In the genomic region with DNA sequence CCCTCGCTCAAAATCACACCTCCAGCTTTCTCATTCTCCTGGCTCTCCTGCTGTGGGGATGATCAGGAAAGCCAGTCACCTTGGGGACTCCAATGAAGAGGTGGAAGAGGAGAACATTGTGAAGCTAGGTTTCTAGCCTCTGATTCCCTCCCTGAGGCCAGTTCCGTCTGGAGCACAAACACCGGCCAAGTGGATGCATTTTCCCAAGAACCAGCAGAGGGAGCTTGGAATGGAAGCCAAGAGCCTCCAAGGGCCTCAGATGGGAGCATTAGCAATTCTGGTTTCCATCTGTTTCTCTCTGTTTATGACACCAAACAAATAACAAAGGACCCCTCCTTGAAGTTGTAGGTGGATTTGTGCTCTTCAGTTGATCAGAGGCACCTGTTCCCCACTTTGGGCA, we compare ENCODE assay signal across 1 cellular context.
TF ChIP-seq lines count a peak whose summit lies in the region.

No MANE protein-coding gene starts in this region.

TF ChIP-seq in SK-N-SH treated with all-trans-retinoic acid at 6 μM for 48 hours, 23 proteins besides CTCF, POLR2A, EP300 and RAD21 (continued from another document):
- TF ChIP-seq, protein P1, sequence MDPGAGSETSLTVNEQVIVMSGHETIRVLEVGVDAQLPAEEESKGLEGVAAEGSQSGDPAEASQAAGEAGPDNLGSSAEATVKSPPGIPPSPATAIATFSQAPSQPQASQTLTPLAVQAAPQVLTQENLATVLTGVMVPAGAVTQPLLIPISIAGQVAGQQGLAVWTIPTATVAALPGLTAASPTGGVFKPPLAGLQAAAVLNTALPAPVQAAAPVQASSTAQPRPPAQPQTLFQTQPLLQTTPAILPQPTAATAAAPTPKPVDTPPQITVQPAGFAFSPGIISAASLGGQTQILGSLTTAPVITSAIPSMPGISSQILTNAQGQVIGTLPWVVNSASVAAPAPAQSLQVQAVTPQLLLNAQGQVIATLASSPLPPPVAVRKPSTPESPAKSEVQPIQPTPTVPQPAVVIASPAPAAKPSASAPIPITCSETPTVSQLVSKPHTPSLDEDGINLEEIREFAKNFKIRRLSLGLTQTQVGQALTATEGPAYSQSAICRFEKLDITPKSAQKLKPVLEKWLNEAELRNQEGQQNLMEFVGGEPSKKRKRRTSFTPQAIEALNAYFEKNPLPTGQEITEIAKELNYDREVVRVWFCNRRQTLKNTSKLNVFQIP (CRISPR knock-in tag; IDR thresholded peaks at IDR 0.05; ENCODE audit: borderline replicate concordance, low read depth), result no peak
- TF ChIP-seq ZFP30 (CRISPR knock-in tag; IDR thresholded peaks at IDR 0.05), result no peak
TF ChIP-seq in SK-N-SH treated with all-trans-retinoic acid at 6 μM for 48 hours: peak in this region for 0.
